In the genomic region with DNA sequence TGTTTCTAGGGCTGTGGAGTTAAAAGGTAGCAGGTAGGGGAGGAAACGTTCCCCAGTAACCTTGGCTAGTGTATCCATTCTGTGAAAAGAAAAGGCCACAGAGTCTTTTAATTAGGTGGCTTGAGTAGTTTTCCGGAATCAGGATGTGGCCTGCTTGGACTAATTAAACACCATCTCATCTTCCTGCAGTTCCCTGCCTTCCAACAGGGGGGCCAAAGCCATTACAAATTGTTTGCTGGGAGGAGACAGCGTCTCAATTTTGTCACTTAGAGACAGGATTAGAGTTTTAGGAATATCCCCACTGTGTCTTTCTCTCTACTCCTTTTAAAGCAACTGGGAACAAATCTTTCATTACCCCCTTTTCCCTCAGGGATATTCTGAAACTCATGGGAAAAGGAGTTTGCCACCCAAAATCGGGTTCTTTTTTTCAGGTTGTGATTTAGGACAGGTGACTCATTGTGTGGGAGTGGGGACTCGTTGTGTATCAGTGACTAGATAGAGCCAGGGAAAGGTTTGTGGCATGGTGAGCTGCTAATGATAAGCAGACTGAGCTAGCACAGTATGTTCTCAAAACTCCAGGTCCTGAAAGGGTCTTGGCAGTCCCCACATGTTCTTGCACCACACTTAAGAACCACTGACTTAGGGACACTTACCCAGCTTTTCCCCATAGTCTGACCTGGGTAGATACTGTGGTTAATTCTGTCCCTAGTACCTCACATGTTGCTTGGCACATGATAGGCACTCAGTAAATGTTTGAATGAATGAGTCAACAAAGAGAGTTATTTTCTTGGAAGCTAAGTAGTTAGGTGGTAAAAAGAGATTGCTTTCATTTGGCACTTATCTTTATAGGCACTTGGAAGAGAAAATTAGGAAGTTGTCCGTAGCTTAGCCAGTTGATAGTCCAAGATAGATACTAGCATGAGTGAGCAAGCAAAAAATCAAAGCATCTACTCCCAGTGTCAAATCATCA, we compare ENCODE assay signal across 9 cellular contexts. TPM values are rescaled to one million over a fixed set of nuclear protein-coding genes. Genes with fewer than 3 reads are reported as not detected.
DNase-seq lines count a peak whose midpoint lies in the region; ATAC-seq and TF ChIP-seq lines count a peak whose summit lies in the region.
"Had no signal": no experiment of that assay in that cellular context is flagged by ENCODE, and none has a peak within 500 bp of the region (broad histone marks: within the 10 kb centered on the region; RNA-seq: fewer than 3 reads in every experiment).

No MANE protein-coding gene starts in this region.

- in situ Hi-C loops in gastrocnemius medialis (cut with MboI; ENCODE audit: low sequenced_read_pairs in 4 of 4) = no loop called here

- intact Hi-C loops in adrenal gland (cut with DNase I) (loop anchor here in 1 of 2 donors (5.0 kb wide), 1 partner anchor 68 kb away; no protein-coding TSS in a partner anchor), gastrocnemius medialis (cut with DNase I; ENCODE audit: low total_unique reads) (no loop called here), A673 (cut with micrococcal nuclease; ENCODE audit: unreplicated experiment) (no loop called here)

- 48 to 63% (median 55%) methylated on average over 6 of the region's 6 CpGs for WGBS in adrenal gland, 4 donors

- TF ChIP-seq POLR2A in adrenal gland (IDR thresholded peaks at IDR 0.05) (no peak), gastrocnemius medialis (IDR thresholded peaks at IDR 0.05) (peak in 1 of 2 donors; percentile 51)

- CTCF ChIA-PET in A673 (lab: Charles Lee) = no interaction called here

- H3K27ac ChIP-seq in adrenal gland = peak overlapping the region in 3 of 5 donors; percentile 35 to 56 (median 43)
- H3K27ac ChIP-seq in right atrium auricular region = peak overlapping the region; percentile 71 to 74
- H3K27ac ChIP-seq in gastrocnemius medialis = peak overlapping the region; percentile 68 to 95 (median 83)
- H3K27ac ChIP-seq in A673 (ENCODE audit: low read depth, low read length, poor library complexity, severe bottlenecking) = no peak overlapping the region

- H3K27me3 ChIP-seq in adrenal gland = no peaks in the 10 kb centered on the region
- H3K27me3 ChIP-seq in right atrium auricular region = no peaks in the 10 kb centered on the region
- H3K27me3 ChIP-seq in gastrocnemius medialis = no peaks in the 10 kb centered on the region
- H3K27me3 ChIP-seq in A673 (replicated peaks; ENCODE audit: insufficient read depth, low read depth, low read length, poor library complexity) = no peaks in the 10 kb centered on the region
- H3K27me3 ChIP-seq: MG63 had no signal

- DNase-seq in CD1c-positive myeloid dendritic cell (ENCODE audit: extremely low spot score) (peak; percentile 14), adrenal gland (no peak), right atrium auricular region (ENCODE audit: low spot score) (no peak), gastrocnemius medialis (peak; percentile 71 to 81), A673 (ENCODE audit: low spot score) (no peak), NCI-H2171 treated with DMSO at 0.1 percent for 48 hours (lab: John Stamatoyannopoulos, UW) (no peak)

- peaks cover 8 to 12% of the 10 kb centered on the region in 2 donors for H3K4me1 ChIP-seq in adrenal gland (replicated peaks in 1 of 2)
- peaks cover 0 to 66% of the 10 kb centered on the region in 2 donors for H3K4me1 ChIP-seq in right atrium auricular region
- peaks cover 36 to 51% of the 10 kb centered on the region in 2 donors for H3K4me1 ChIP-seq in gastrocnemius medialis
- H3K4me1 ChIP-seq in A673 (ENCODE audit: insufficient read depth, low read length, poor library complexity, severe bottlenecking) = no peaks in the 10 kb centered on the region

- ATAC-seq in gastrocnemius medialis = peak; percentile 80 to 85
- no peak for ATAC-seq in HG03175 (IDR thresholded peaks at IDR 0.05; ENCODE audit: unreplicated experiment)
- ATAC-seq in GM18870 (IDR thresholded peaks at IDR 0.05; ENCODE audit: unreplicated experiment) = no peak

- POLR2A ChIA-PET in A673 (lab: Charles Lee; ENCODE audit: low non-redundant PET) = no interaction called here

- H3K9me3 ChIP-seq in adrenal gland (replicated peaks in 1 of 3) (no peaks in the 10 kb centered on the region), right atrium auricular region (no peaks in the 10 kb centered on the region), gastrocnemius medialis (no peaks in the 10 kb centered on the region), A673 (ENCODE audit: low read depth, low read length, poor library complexity, severe bottlenecking) (no peaks in the 10 kb centered on the region)
- H3K9me3 ChIP-seq: MG63 had no signal

- no peak for TF ChIP-seq CTCF in adrenal gland (IDR thresholded peaks at IDR 0.05)
- TF ChIP-seq CTCF in right atrium auricular region (IDR thresholded peaks at IDR 0.05) = no peak
- no peak for TF ChIP-seq CTCF in gastrocnemius medialis (IDR thresholded peaks at IDR 0.05 in 4 of 5, conservative IDR thresholded peaks at IDR 0.05 in 1 of 5)
- no peak for TF ChIP-seq CTCF in A673 (conservative IDR thresholded peaks at IDR 0.05; ENCODE audit: low read depth, low read length)

- BruUV-seq in A673 (replicated peaks; lab: Mats Ljungman, UMichigan) = no TSS peak

- H3K4me3 ChIP-seq in adrenal gland (no peak overlapping the region), right atrium auricular region (no peak overlapping the region), gastrocnemius medialis (no peak overlapping the region), A673 (ENCODE audit: low read depth, low read length, poor library complexity, severe bottlenecking) (no peak overlapping the region)
- H3K4me3 ChIP-seq: MG63 had no signal

- H3K36me3 ChIP-seq in adrenal gland (replicated peaks in 1 of 2) = peaks cover 0 to 85% of the 10 kb centered on the region in 2 donors
- H3K36me3 ChIP-seq in right atrium auricular region = peaks cover 60% of the 10 kb centered on the region
- peaks cover 0 to 59% of the 10 kb centered on the region in 2 donors for H3K36me3 ChIP-seq in gastrocnemius medialis
- peaks cover 80% of the 10 kb centered on the region for H3K36me3 ChIP-seq in A673 (ENCODE audit: insufficient read depth, low read length, poor library complexity, severe bottlenecking)

RNA-seq across cellular contexts. Expression of gene INTS3, which starts 22.5 kb away (rescaled TPM):
- 10 to 100 TPM; 40.7 to 88.1 (median 58.3) TPM for total RNA-seq in adrenal gland
- polyA plus RNA-seq in adrenal gland = 100 to 1,000 TPM in 2 of 3 donors, 10 to 100 TPM in 1; 60.2 to 148 (median 114) TPM
- 10 to 100 TPM; 21.8 to 26.7 TPM for total RNA-seq in right atrium auricular region
- total RNA-seq in gastrocnemius medialis = 10 to 100 TPM; 16.1 to 28.0 (median 19.9) TPM
- total RNA-seq in A673 (2021) = 56.7 and 58.0 TPM in 2 replicates

RNA-seq across cellular contexts. Expression of gene SLC27A3, which starts 24.9 kb away (rescaled TPM):
- total RNA-seq in adrenal gland (10 to 100 TPM in 7 of 8 donors, 1 to 10 TPM in 1; 9.5 to 25.4 (median 15.9) TPM), right atrium auricular region (10 to 100 TPM in 1 of 2 donors, 1 to 10 TPM in 1; 9.9 to 20.1 TPM), gastrocnemius medialis (1 to 10 TPM; 2.3 to 7.9 (median 3.7) TPM), A673 (2021) (5.0 and 5.7 TPM in 2 replicates)
- 10 to 100 TPM; 11.7 to 85.0 (median 62.3) TPM for polyA plus RNA-seq in adrenal gland

Comparison
In these comparisons a context has a peak if more than half of its experiments do, and no peak if none do; other contexts are left out.
1. DNase-seq: peak in CD1c-positive myeloid dendritic cell (single experiment) and gastrocnemius medialis (2 of 2); none in adrenal gland (0 of 7), right atrium auricular region (single experiment), A673 (single experiment) and NCI-H2171 treated with DMSO at 0.1 percent for 48 hours (single experiment).
2. ATAC-seq: peak in gastrocnemius medialis (2 of 2); none in HG03175 (single experiment) and GM18870 (single experiment).